Comparison of ENCODE assay signal across 28 cellular contexts in the genomic region with DNA sequence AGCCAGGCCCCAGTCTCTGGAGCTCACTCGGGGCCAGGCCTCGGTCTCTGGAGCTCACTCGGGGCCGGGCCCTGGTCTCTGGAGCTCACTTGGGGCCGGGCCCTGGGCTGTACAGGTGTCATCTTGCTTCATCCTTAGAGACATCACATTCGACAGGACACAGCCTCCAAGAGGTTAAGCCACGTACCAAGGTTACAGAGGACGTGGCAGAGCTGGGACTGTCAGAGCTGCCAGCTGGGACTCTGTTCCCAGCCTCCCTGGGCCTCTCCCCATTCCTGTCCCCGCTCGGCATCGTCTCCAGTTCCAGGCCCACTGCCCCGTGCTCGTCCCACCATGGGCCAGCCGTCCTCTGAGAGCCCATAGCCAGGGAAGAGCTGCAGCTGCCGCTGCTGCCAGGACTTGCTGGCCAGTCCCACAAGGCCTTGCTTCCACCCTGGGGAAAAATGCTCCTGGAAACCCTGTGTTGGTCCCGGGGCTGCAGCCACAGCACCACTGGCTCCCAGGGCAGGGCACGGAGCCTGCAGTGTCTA. TPM values are rescaled to one million over a fixed set of nuclear protein-coding genes. Genes with fewer than 3 reads are reported as not detected.
A peak's percentile ranks its signal among the peaks of the same experiment; 100 is the strongest.
DNase-seq lines count a peak whose midpoint lies in the region; FAIRE-seq and TF ChIP-seq lines count a peak whose summit lies in the region.
"Had no signal": no experiment of that assay in that cellular context is flagged by ENCODE, and none has a peak within 500 bp of the region (broad histone marks: within the 10 kb centered on the region; RNA-seq: fewer than 3 reads in every experiment).

No MANE protein-coding gene starts in this region.

- H2AFZ ChIP-seq in osteoblast (ENCODE audit: low read length) = no peak overlapping the region

- H3K27me3 ChIP-seq in BLaER1 (peaks cover 10% of the 10 kb centered on the region; the same call in 1 of the 2 replicates), osteoblast (ENCODE audit: insufficient read depth, low read length) (no peaks in the 10 kb centered on the region)
- H3K27me3 ChIP-seq in BLaER1 treated with 17β-estradiol and CSF1 and Interleukin-3, amounts not matched to agents 10 nM and 100 nM = peaks cover 0 to 9% (median 0%) of the 10 kb centered on the region in 11 experiments; a peak in 5 of 22 replicates
- H3K27me3 ChIP-seq: BE2C had no signal

- H3K4me1 Mint-ChIP-seq in glutamatergic neuron (ENCODE audit: low read depth, unreplicated experiment) = no peaks in the 10 kb centered on the region
- H3K4me1 Mint-ChIP-seq: CD14-positive monocyte; CD4-positive, alpha-beta memory T cell; CD4-positive, CD25-positive, alpha-beta regulatory T cell; CD8-positive, alpha-beta memory T cell had no signal

- H3K36me3 Mint-ChIP-seq in glutamatergic neuron (ENCODE audit: unreplicated experiment) = peaks cover 3% of the 10 kb centered on the region

- H4K20me1 ChIP-seq in BLaER1 (peaks cover 2% of the 10 kb centered on the region; the same call in 1 of the 2 replicates), osteoblast (ENCODE audit: insufficient read depth, low read length) (peaks cover 3% of the 10 kb centered on the region)
- H4K20me1 ChIP-seq in BLaER1 treated with 17β-estradiol and CSF1 and Interleukin-3, amounts not matched to agents 10 nM and 100 nM = peaks cover 0 to 16% (median 0%) of the 10 kb centered on the region in 11 experiments; a peak in 4 of 22 replicates

- intact Hi-C loops in posterior vena cava (cut with DNase I) = no loop called here

- H3K36me3 ChIP-seq in BLaER1 (peaks cover 39% of the 10 kb centered on the region), osteoblast (ENCODE audit: insufficient read depth, low read length) (peaks cover 6% of the 10 kb centered on the region)
- peaks cover 18 to 57% (median 35%) of the 10 kb centered on the region in 11 experiments; a peak in 21 of 22 replicates for H3K36me3 ChIP-seq in BLaER1 treated with 17β-estradiol and CSF1 and Interleukin-3, amounts not matched to agents 10 nM and 100 nM

- H3K27me3 Mint-ChIP-seq in glutamatergic neuron (ENCODE audit: unreplicated experiment) = no peaks in the 10 kb centered on the region
- H3K27me3 Mint-ChIP-seq: CD4-positive, alpha-beta memory T cell; CD4-positive, CD25-positive, alpha-beta regulatory T cell; CD8-positive, alpha-beta memory T cell had no signal

- no peak overlapping the region for H3K4me3 ChIP-seq in BLaER1
- H3K4me3 ChIP-seq in BLaER1 treated with 17β-estradiol and CSF1 and Interleukin-3, amounts not matched to agents 10 nM and 100 nM = no peak overlapping the region
- no peak overlapping the region for H3K4me3 ChIP-seq in osteoblast (ENCODE audit: insufficient read depth, low read length)
- H3K4me3 ChIP-seq: GM12878 had no signal

- no peak overlapping the region for H3K27ac Mint-ChIP-seq in glutamatergic neuron (ENCODE audit: unreplicated experiment)
- H3K27ac Mint-ChIP-seq: CD14-positive monocyte had no signal

- H3K9me3 Mint-ChIP-seq in glutamatergic neuron (ENCODE audit: unreplicated experiment) = peaks cover 1% of the 10 kb centered on the region
- H3K9me3 Mint-ChIP-seq: CD4-positive, alpha-beta memory T cell; CD4-positive, CD25-positive, alpha-beta regulatory T cell; CD8-positive, alpha-beta memory T cell had no signal

- H3K4me1 ChIP-seq in BLaER1 (peaks cover 79% of the 10 kb centered on the region), osteoblast (ENCODE audit: insufficient read depth, low read length) (peaks cover under 1% of the 10 kb centered on the region)
- H3K4me1 ChIP-seq in BLaER1 treated with 17β-estradiol and CSF1 and Interleukin-3, amounts not matched to agents 10 nM and 100 nM = peaks cover 23 to 83% (median 68%) of the 10 kb centered on the region in 10 experiments

- H3K9me3 ChIP-seq in BLaER1 (no peaks in the 10 kb centered on the region), osteoblast (ENCODE audit: low read depth, low read length) (no peaks in the 10 kb centered on the region)
- H3K9me3 ChIP-seq in BLaER1 treated with 17β-estradiol and CSF1 and Interleukin-3, amounts not matched to agents 10 nM and 100 nM (replicated peaks in 1 of 11) = no peaks in the 10 kb centered on the region
- H3K9me3 ChIP-seq: BE2C had no signal

- DNase-seq in glutamatergic neuron (peak; percentile 13), osteoblast (ENCODE audit: insufficient read length, low spot score, missing footprints) (peak; percentile 80), posterior vena cava (ENCODE audit: low spot score) (no peak), frontal cortex (ENCODE audit: low spot score in 2 of 2) (no peak), GM20000 (ENCODE audit: low spot score) (no peak)
- DNase-seq: 8988T; ACHN; BE2C; C1 segment of cervical spinal cord; CD4-positive, alpha-beta memory T cell; CD4-positive, CD25-positive, alpha-beta regulatory T cell; CD8-positive, alpha-beta memory T cell; COR-L47; DMS 273 treated with DMSO at 0.1 percent for 48 hours; DMS153; DMS53; DMS79; DND-41; EL; GDM1 had no signal

- no peak for TF ChIP-seq CTCF in glutamatergic neuron (IDR thresholded peaks at IDR 0.05; ENCODE audit: partially characterized antibody, unreplicated experiment)
- TF ChIP-seq CTCF in osteoblast (IDR thresholded peaks at IDR 0.05; ENCODE audit: extremely low read depth, low read depth, low read length) = no peak
- TF ChIP-seq CTCF in GM20000 (IDR thresholded peaks at IDR 0.05; ENCODE audit: extremely low read depth, missing control alignments) = no peak

- peak overlapping the region; percentile 91; the same call in 1 of the 2 replicates for H3K27ac ChIP-seq in BLaER1
- peak overlapping the region in 6 of 11 experiments; percentile 69 to 88 (median 82); a peak in 12 of 22 replicates for H3K27ac ChIP-seq in BLaER1 treated with 17β-estradiol and CSF1 and Interleukin-3, amounts not matched to agents 10 nM and 100 nM
- no peak overlapping the region for H3K27ac ChIP-seq in osteoblast (ENCODE audit: low read depth, low read length)

- no peak overlapping the region for H3K4me3 Mint-ChIP-seq in glutamatergic neuron (ENCODE audit: unreplicated experiment)
- H3K4me3 Mint-ChIP-seq: CD14-positive monocyte; CD4-positive, alpha-beta memory T cell; CD8-positive, alpha-beta memory T cell had no signal

- no peak overlapping the region for H3K9ac ChIP-seq in BLaER1
- peak overlapping the region in 3 of 11 experiments; percentile 3 to 78 (median 19); a peak in 3 of 22 replicates for H3K9ac ChIP-seq in BLaER1 treated with 17β-estradiol and CSF1 and Interleukin-3, amounts not matched to agents 10 nM and 100 nM

- H3K4me2 ChIP-seq in BLaER1 = peak overlapping the region; percentile 93
- peak overlapping the region in 8 of 11 experiments; percentile 76 to 98 (median 92); a peak in 16 of 22 replicates for H3K4me2 ChIP-seq in BLaER1 treated with 17β-estradiol and CSF1 and Interleukin-3, amounts not matched to agents 10 nM and 100 nM
- no peak overlapping the region for H3K4me2 ChIP-seq in osteoblast (ENCODE audit: insufficient read depth, low read length)

- FAIRE-seq in frontal cortex (lab: Jason Lieb, UNC) = no peak
- FAIRE-seq: A204.1, GM12878, GM12892, GM18507 had no signal

- no peaks in the 10 kb centered on the region for H3K79me2 ChIP-seq in osteoblast (ENCODE audit: insufficient read depth, low read length)

RNA-seq across cellular contexts. Expression of gene CABP7, which starts 19.6 kb away (rescaled TPM):
- total RNA-seq in glutamatergic neuron (ENCODE audit: unreplicated experiment) (14.6 TPM), osteoblast (not detected in 2 replicates), posterior vena cava (not detected), frontal cortex (1.6 TPM)
- total RNA-seq: A673; CD4-positive, alpha-beta memory T cell had no signal

RNA-seq across cellular contexts. Expression of gene ZMAT5, which starts 27.4 kb away (rescaled TPM):
- total RNA-seq in glutamatergic neuron (ENCODE audit: unreplicated experiment) (16.9 TPM), osteoblast (13.0 and 15.6 TPM in 2 replicates), posterior vena cava (10 to 100 TPM; 14.1 to 18.0 TPM), frontal cortex (13.9 TPM)

RNA-seq across cellular contexts. Expression of gene UQCR10, which starts 27.8 kb away (rescaled TPM):
- total RNA-seq in glutamatergic neuron (ENCODE audit: unreplicated experiment) (77.7 TPM), osteoblast (43.0 and 52.1 TPM in 2 replicates), posterior vena cava (10 to 100 TPM; 48.6 to 65.6 TPM), frontal cortex (47.3 TPM)

Comparison
In these comparisons a context has a peak if more than half of its experiments do, and no peak if none do; other contexts are left out.
1. DNase-seq: peak in glutamatergic neuron (single experiment) and osteoblast (single experiment); none in posterior vena cava (single experiment), frontal cortex (0 of 2) and GM20000 (single experiment).